12 cellular contexts compared by ENCODE assay signal in the genomic region with DNA sequence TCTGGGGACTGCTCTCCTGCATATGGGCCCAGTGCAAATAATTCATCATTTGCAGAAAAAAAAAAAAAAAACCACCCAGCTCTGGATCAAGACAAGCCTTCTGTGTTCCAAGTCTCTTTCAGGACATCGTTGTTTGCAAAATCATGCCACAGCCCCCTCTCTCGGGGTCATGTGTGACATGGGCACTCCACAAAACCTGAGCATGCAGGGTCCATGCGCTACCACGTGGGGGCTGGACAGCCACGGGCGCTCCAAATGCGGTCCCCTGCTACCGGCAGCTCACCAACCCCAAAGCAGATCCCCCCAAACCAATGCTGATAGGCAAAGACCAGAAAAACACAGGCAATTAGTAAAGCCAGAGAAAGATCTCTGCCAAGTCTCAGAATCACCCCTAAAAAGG.
"Had no signal": no experiment of that assay in that cellular context is flagged by ENCODE, and none has a peak within 500 bp of the region (broad histone marks: within the 10 kb centered on the region; RNA-seq: fewer than 3 reads in every experiment).

No MANE protein-coding gene starts in this region.

- FAIRE-seq: urothelium cell line had no signal

- H3K27me3 Mint-ChIP-seq: activated CD8-positive, alpha-beta T cell treated with anti-CD3 and anti-CD28 coated beads for 36 hours; stimulated activated naive CD8-positive, alpha-beta T cell treated with anti-CD3 and anti-CD28 coated beads, Interleukin-15, Interleukin-2, amounts not matched to agents 100 ng/mL and 50 ng/mL, for 24 hours had no signal

- H3K4me3 Mint-ChIP-seq: activated CD8-positive, alpha-beta T cell treated with anti-CD3 and anti-CD28 coated beads for 36 hours; activated T-helper 1 cell treated with anti-CD3 and anti-CD28 coated beads, Interleukin-12 subunit alpha, Interleukin-12 subunit beta, Interleukin-2, Interleukin-4 antibody, amounts not matched to agents 30 ng/mL and 10 ng/mL and 1 ng/mL, durations not matched to agents 14 hours and 24 hours and 36 hours; stimulated activated naive CD8-positive, alpha-beta T cell treated with anti-CD3 and anti-CD28 coated beads, Interleukin-15, Interleukin-2, amounts not matched to agents 100 ng/mL and 50 ng/mL, for 24 hours had no signal

- H3K9me3 ChIP-seq: left lung, prostate gland, tibial artery had no signal

- H3K9me3 Mint-ChIP-seq: activated naive CD4-positive, alpha-beta T cell treated with anti-CD3 and anti-CD28 coated beads, Interleukin-2, amount 50 U/mL, for 72 hours; activated T-helper 1 cell treated with anti-CD3 and anti-CD28 coated beads, Interleukin-12 subunit alpha, Interleukin-12 subunit beta, Interleukin-2, Interleukin-4 antibody, amounts not matched to agents 30 ng/mL and 10 ng/mL and 1 ng/mL, durations not matched to agents 14 hours and 24 hours and 36 hours; natural killer cell; stimulated activated naive CD8-positive, alpha-beta T cell treated with anti-CD3 and anti-CD28 coated beads, Interleukin-15, Interleukin-2, amounts not matched to agents 100 ng/mL and 50 ng/mL, for 24 hours had no signal

- H3K4me1 ChIP-seq: foreskin keratinocyte, prostate gland, tibial artery had no signal

- H3K27me3 ChIP-seq: brain microvascular endothelial cell, foreskin keratinocyte, left lung, tibial artery had no signal

- H3K4me3 ChIP-seq: left lung, prostate gland, tibial artery had no signal

- DNase-seq: effector CD8-positive, alpha-beta T cell; foreskin keratinocyte; natural killer cell; tibial artery had no signal

- H3K36me3 Mint-ChIP-seq: natural killer cell had no signal

- H3K36me3 ChIP-seq: brain microvascular endothelial cell, prostate gland had no signal

- H3K27ac ChIP-seq: brain microvascular endothelial cell, foreskin keratinocyte, prostate gland, tibial artery had no signal

- H3K27ac Mint-ChIP-seq: activated CD8-positive, alpha-beta T cell treated with anti-CD3 and anti-CD28 coated beads for 36 hours; natural killer cell; stimulated activated naive CD8-positive, alpha-beta T cell treated with anti-CD3 and anti-CD28 coated beads, Interleukin-15, Interleukin-2, amounts not matched to agents 100 ng/mL and 50 ng/mL, for 24 hours had no signal
